1 cellular context compared by ENCODE assay signal in the genomic region with DNA sequence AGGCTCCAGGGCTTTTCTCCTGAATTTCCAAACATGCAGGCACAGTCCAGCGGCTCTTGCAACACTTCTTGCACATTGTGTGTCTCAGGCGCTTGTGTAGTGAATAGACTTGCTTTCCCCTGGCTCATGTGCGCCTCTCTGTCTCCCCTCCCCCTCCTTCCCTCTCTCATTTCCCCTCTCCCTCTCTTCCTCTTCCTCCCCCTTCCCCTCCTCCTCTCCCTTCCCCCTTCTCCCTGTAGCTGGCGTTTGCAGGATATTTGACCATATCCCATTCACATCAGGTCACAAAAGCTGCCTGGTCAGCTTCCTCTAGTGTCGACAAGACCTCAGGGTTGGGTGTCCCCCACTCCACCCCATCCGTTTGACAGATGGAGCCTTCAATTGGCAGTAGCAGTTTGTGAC.
TF ChIP-seq lines count a peak whose summit lies in the region.

No MANE protein-coding gene starts in this region.

TF ChIP-seq in A549, 52 proteins besides CTCF, POLR2A, EP300 and RAD21 (continued from another document):
- no peak for TF ChIP-seq REST (IDR thresholded peaks at IDR 0.05)
- no peak for TF ChIP-seq TP53 (CRISPR knock-in tag; IDR thresholded peaks at IDR 0.05)
TF ChIP-seq in A549: peak in this region for 0.
